ENCODE assay signal across 37 cellular contexts in the genomic region with DNA sequence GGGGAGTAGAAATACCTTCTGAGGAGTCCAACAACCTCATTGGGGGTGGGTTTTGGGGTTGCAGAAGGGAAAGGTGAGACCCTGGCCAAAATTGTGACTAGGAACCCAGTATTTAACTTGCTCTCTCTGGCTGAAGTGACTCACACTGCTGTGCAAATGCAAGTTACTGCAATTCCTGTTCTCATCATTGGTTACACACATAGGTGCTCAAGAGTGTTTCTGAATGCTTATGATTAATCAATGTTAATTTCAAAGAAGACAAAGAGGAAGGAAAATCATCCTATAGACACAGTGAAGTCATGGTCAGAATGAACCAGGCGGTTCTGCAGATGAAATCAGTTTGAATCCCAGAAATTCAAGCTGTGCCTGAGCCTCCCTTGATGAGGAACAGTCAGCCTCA. TPM values are rescaled to one million over a fixed set of nuclear protein-coding genes. Genes with fewer than 3 reads are reported as not detected.
"Had no signal": no experiment of that assay in that cellular context is flagged by ENCODE, and none has a peak within 500 bp of the region (broad histone marks: within the 10 kb centered on the region; RNA-seq: fewer than 3 reads in every experiment).

No MANE protein-coding gene starts in this region.

- FAIRE-seq: endometrium had no signal

- H3K27ac ChIP-seq: cardiac muscle cell, colonic mucosa, heart left ventricle, lower lobe of right lung, skin epidermis had no signal

- H3K4me3 ChIP-seq: cardiac muscle cell, colonic mucosa, heart left ventricle, lower lobe of right lung, mucosa of descending colon, skin epidermis, uterus had no signal

- DNase-seq: activated B cell treated with CpG ODN at 0.5 μM for 24 hours; activated CD4-positive, alpha-beta T cell treated with anti-CD3 and anti-CD28 coated beads, Interleukin-2, amount 50 U/mL, for 1 hour; activated CD8-positive, alpha-beta memory T cell treated with anti-CD3 and anti-CD28 coated beads, Interleukin-2, amount 10 ng/mL, durations not matched to agents 7 days and 5 days; activated CD8-positive, alpha-beta T cell treated with anti-CD3 and anti-CD28 coated beads, Interleukin-2, amount 10 ng/mL, durations not matched to agents 7 days and 5 days; activated naive CD8-positive, alpha-beta T cell treated with anti-CD3 and anti-CD28 coated beads, Interleukin-2, amount 50 U/mL, for 24 hours; activated T-cell treated with anti-CD3 and anti-CD28 coated beads, Interleukin-2, amount 50 U/mL, for 48 hours; cerebellar nuclear complex; colonic mucosa; effector CD8-positive, alpha-beta T cell; erythroblast; heart left ventricle; hypothalamus; immature natural killer cell; lower lobe of right lung; mesendoderm; mucosa of descending colon; retina; stimulated activated CD4-positive, alpha-beta T cell treated with anti-CD3 and anti-CD28 coated beads, Interleukin-12 subunit alpha, Interleukin-12 subunit beta, amount 100 ng/mL, for 4 hours; stimulated activated CD4-positive, alpha-beta T cell treated with anti-CD3 and anti-CD28 coated beads, Interleukin-4, amount 100 ng/mL, for 1 hour; substantia nigra; T-helper 2 cell; uterus had no signal

- H3K27me3 ChIP-seq: colonic mucosa, uterus had no signal

- H3K9me3 ChIP-seq: colonic mucosa, heart left ventricle, lower lobe of right lung, mucosa of descending colon, uterus had no signal

- ATAC-seq: activated CD8-positive, alpha-beta memory T cell treated with anti-CD3 and anti-CD28 coated beads, Interleukin-2, amount 10 ng/mL, durations not matched to agents 7 days and 5 days; activated CD8-positive, alpha-beta T cell treated with anti-CD3 and anti-CD28 coated beads, Interleukin-2, amount 10 ng/mL, durations not matched to agents 7 days and 5 days; activated naive CD8-positive, alpha-beta T cell treated with anti-CD3 and anti-CD28 coated beads, Interleukin-2, amount 50 U/mL, for 24 hours; heart left ventricle; left lobe of liver; lower lobe of right lung; mucosa of descending colon; natural killer cell treated with Interleukin-12 subunit alpha and Interleukin-12 subunit beta and Interleukin-15 and Interleukin-18, amount 100 ng/mL, for 72 hours; sciatic nerve; stimulated activated effector memory CD8-positive, alpha-beta T cell treated with anti-CD3 and anti-CD28 coated beads, Interleukin-12 subunit alpha, Interleukin-12 subunit beta, amount 100 ng/mL, for 72 hours had no signal

- H3K36me3 ChIP-seq: cardiac muscle cell, colonic mucosa, heart left ventricle, lower lobe of right lung, uterus had no signal

- H3K4me1 ChIP-seq: colonic mucosa, lower lobe of right lung had no signal

RNA-seq across cellular contexts. Expression of a gene that starts 3.1 kb away (rescaled TPM):
- total RNA-seq: activated B cell treated with CpG ODN at 0.5 μM for 24 hours; activated CD8-positive, alpha-beta memory T cell treated with anti-CD3 and anti-CD28 coated beads, Interleukin-2, amount 10 ng/mL, durations not matched to agents 7 days and 5 days; activated CD8-positive, alpha-beta T cell treated with anti-CD3 and anti-CD28 coated beads, Interleukin-2, amount 10 ng/mL, durations not matched to agents 7 days and 5 days; activated T-helper 2 cell treated with anti-CD3 and anti-CD28 coated beads, Interferon-gamma antibody, Interleukin-2, Interleukin-4, amounts not matched to agents 10 μg/mL and 5 μg/mL and 100 μg/mL, durations not matched to agents 14 hours and 24 hours and 36 hours; colonic mucosa; dermis microvascular lymphatic vessel endothelial cell; fibroblast of lung; fibroblast of villous mesenchyme; heart left ventricle; kidney epithelial cell; left lobe of liver; lower lobe of right lung; mucosa of descending colon; myocyte; natural killer cell treated with Interleukin-12 subunit alpha and Interleukin-12 subunit beta and Interleukin-15 and Interleukin-18, amount 100 ng/mL, for 72 hours; osteoblast; posterior vena cava; sciatic nerve; uterus had no signal
- polyA plus RNA-seq: cardiac muscle cell, fibroblast of lung, heart left ventricle had no signal

RNA-seq across cellular contexts. Expression of a gene that starts 11.6 kb away (rescaled TPM):
- total RNA-seq: activated B cell treated with CpG ODN at 0.5 μM for 24 hours; activated CD8-positive, alpha-beta memory T cell treated with anti-CD3 and anti-CD28 coated beads, Interleukin-2, amount 10 ng/mL, durations not matched to agents 7 days and 5 days; activated CD8-positive, alpha-beta T cell treated with anti-CD3 and anti-CD28 coated beads, Interleukin-2, amount 10 ng/mL, durations not matched to agents 7 days and 5 days; activated T-helper 2 cell treated with anti-CD3 and anti-CD28 coated beads, Interferon-gamma antibody, Interleukin-2, Interleukin-4, amounts not matched to agents 10 μg/mL and 5 μg/mL and 100 μg/mL, durations not matched to agents 14 hours and 24 hours and 36 hours; colonic mucosa; dermis microvascular lymphatic vessel endothelial cell; fibroblast of lung; fibroblast of villous mesenchyme; heart left ventricle; kidney epithelial cell; left lobe of liver; mucosa of descending colon; natural killer cell treated with Interleukin-12 subunit alpha and Interleukin-12 subunit beta and Interleukin-15 and Interleukin-18, amount 100 ng/mL, for 72 hours; osteoblast; sciatic nerve had no signal
- polyA plus RNA-seq: cardiac muscle cell, fibroblast of lung, heart left ventricle, immature natural killer cell had no signal
